ENCODE assay signal across 14 cellular contexts in the genomic region with DNA sequence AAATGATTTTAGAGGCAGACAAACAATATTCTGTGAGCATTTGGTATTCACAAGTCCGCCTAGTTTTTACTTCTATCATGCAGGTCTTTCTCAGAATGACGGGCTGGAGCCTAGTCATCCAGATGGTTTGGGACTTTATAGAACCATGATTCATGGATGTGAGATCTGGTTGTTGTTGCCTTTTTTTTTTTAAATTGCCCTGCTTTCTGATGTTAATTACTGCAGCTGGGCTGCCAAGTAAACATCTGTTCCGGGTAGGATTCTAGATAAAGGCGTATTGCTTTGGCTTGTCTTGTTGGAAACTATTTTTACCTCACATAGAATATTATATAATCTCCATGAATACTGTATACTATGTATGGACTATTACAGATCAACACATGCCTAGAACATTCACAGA. TPM values are rescaled to one million over a fixed set of nuclear protein-coding genes. Genes with fewer than 3 reads are reported as not detected.
DNase-seq lines count a peak whose midpoint lies in the region; ATAC-seq and TF ChIP-seq lines count a peak whose summit lies in the region.
"Had no signal": no experiment of that assay in that cellular context is flagged by ENCODE, and none has a peak within 500 bp of the region (broad histone marks: within the 10 kb centered on the region; RNA-seq: fewer than 3 reads in every experiment).

No MANE protein-coding gene starts in this region.

- POLR2A ChIA-PET in A673 (lab: Charles Lee; ENCODE audit: low non-redundant PET) = no interaction called here

- DNase-seq in A673 (ENCODE audit: low spot score) = peak; percentile 48
- DNase-seq in HCEC 1CT = peak; percentile 41
- DNase-seq in astrocyte of the hippocampus (ENCODE audit: low read depth, low spot score) = peak; percentile 44
- DNase-seq in iPS-NIHi7 (ENCODE audit: extremely low spot score) = peak; percentile 30
- no peak for DNase-seq in NOMO-1 (lab: John Stamatoyannopoulos, UW; ENCODE audit: unreplicated experiment in 2 of 2)
- no peak for DNase-seq in A172 (ENCODE audit: low spot score)
- DNase-seq in mucosa of gallbladder (ENCODE audit: low spot score) = no peak
- DNase-seq: ACHN; activated naive CD4-positive, alpha-beta T cell treated with Interleukin-2 at 50 U/mL for 16 hours had no signal

- no peak for TF ChIP-seq CTCF in A673 (conservative IDR thresholded peaks at IDR 0.05; ENCODE audit: low read depth, low read length)

- no peaks in the 10 kb centered on the region for H3K36me3 ChIP-seq in A673 (ENCODE audit: insufficient read depth, low read length, poor library complexity, severe bottlenecking)
- H3K36me3 ChIP-seq: cardiac muscle cell, neural progenitor cell had no signal

- no peak overlapping the region for H3K4me3 ChIP-seq in A673 (ENCODE audit: low read depth, low read length, poor library complexity, severe bottlenecking)
- H3K4me3 ChIP-seq: cardiac muscle cell, hepatocyte, neural progenitor cell, skin epidermis had no signal

- BruUV-seq in A673 (replicated peaks; lab: Mats Ljungman, UMichigan) = no TSS peak

- H3K27ac ChIP-seq in A673 (ENCODE audit: low read depth, low read length, poor library complexity, severe bottlenecking) = no peak overlapping the region
- H3K27ac ChIP-seq: cardiac muscle cell, hepatocyte, neural progenitor cell had no signal

- intact Hi-C loops in A673 (cut with micrococcal nuclease; ENCODE audit: unreplicated experiment) = no loop called here

- H3K4me1 ChIP-seq in A673 (ENCODE audit: insufficient read depth, low read length, poor library complexity, severe bottlenecking) = peaks cover 17% of the 10 kb centered on the region

- no peaks in the 10 kb centered on the region for H3K9me3 ChIP-seq in A673 (ENCODE audit: low read depth, low read length, poor library complexity, severe bottlenecking)

- no peaks in the 10 kb centered on the region for H3K27me3 ChIP-seq in A673 (replicated peaks; ENCODE audit: insufficient read depth, low read depth, low read length, poor library complexity)
- H3K27me3 ChIP-seq: cardiac muscle cell, hepatocyte, neural progenitor cell had no signal

- CTCF ChIA-PET in A673 (lab: Charles Lee) = no interaction called here

- no peak for ATAC-seq in GM19023 (IDR thresholded peaks at IDR 0.05; ENCODE audit: unreplicated experiment)

RNA-seq across cellular contexts. Expression of a gene that starts 58.1 kb away (rescaled TPM):
- total RNA-seq in A673 (2021) = 18.9 and 20.6 TPM in 2 replicates
- 4.4 and 9.9 TPM in 2 replicates for total RNA-seq in A172 (2014; rRNA removed; shearing (Covaris generic))
- 32.1 TPM for total RNA-seq in mucosa of gallbladder

Comparison
In these comparisons a context has a peak if more than half of its experiments do, and no peak if none do; other contexts are left out.
1. DNase-seq: peak in A673 (single experiment), HCEC 1CT (single experiment), astrocyte of the hippocampus (single experiment) and iPS-NIHi7 (single experiment); none in NOMO-1 (0 of 2), A172 (single experiment) and mucosa of gallbladder (single experiment).